In the genomic region with DNA sequence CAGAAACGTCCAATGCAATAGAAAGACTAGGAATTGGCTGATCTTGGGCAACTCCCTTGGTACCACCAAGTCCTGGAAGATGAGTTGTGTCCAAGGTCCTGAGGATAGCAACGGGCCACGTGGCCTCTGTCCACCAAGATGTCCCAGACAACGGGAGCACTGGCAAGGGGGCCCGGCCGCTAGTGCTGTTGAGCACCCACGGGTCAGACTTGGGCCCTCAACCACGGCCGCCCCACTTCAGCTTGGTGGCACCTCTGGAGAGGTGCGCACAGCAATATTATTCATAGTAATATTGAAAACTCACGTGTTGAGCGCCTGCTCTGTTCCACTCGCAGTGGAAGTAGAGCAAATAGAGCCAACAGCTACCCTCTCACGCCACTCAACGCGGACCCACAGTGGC, we compare ENCODE assay signal across 27 cellular contexts. TPM values are rescaled to one million over a fixed set of nuclear protein-coding genes. Genes with fewer than 3 reads are reported as not detected.
A peak's percentile ranks its signal among the peaks of the same experiment; 100 is the strongest.
DNase-seq lines count a peak whose midpoint lies in the region; ATAC-seq, FAIRE-seq and TF ChIP-seq lines count a peak whose summit lies in the region.
"Had no signal": no experiment of that assay in that cellular context is flagged by ENCODE, and none has a peak within 500 bp of the region (broad histone marks: within the 10 kb centered on the region; RNA-seq: fewer than 3 reads in every experiment).

No MANE protein-coding gene starts in this region.

- H3K36me3 ChIP-seq in osteoblast (ENCODE audit: insufficient read depth, low read length) (no peaks in the 10 kb centered on the region), tibial artery (peaks cover 0 to 6% (median 3%) of the 10 kb centered on the region in 3 donors)
- H3K36me3 ChIP-seq: Peyer's patch had no signal

- H3K4me3 ChIP-seq in osteoblast (ENCODE audit: insufficient read depth, low read length), result no peak overlapping the region
- no peak overlapping the region for H3K4me3 ChIP-seq in tibial artery
- H3K4me3 ChIP-seq: GM23338, HAP-1, Peyer's patch had no signal

- no peak overlapping the region for H2AFZ ChIP-seq in osteoblast (ENCODE audit: low read length)
- H2AFZ ChIP-seq: GM23338 had no signal

- CTCF ChIA-PET in activated B cell treated with CpG ODN at 0.5 μM for 24 hours (lab: Charles Lee), result no interaction called here

- H3K27me3 ChIP-seq in osteoblast (ENCODE audit: insufficient read depth, low read length) (no peaks in the 10 kb centered on the region), tibial artery (no peaks in the 10 kb centered on the region)
- H3K27me3 ChIP-seq: Peyer's patch had no signal

- H3K27ac Mint-ChIP-seq in activated B cell treated with CpG ODN at 0.5 μM for 24 hours, result peak overlapping the region; percentile 98
- H3K27ac Mint-ChIP-seq: GM23338 had no signal

- no peaks in the 10 kb centered on the region for H3K9me3 Mint-ChIP-seq in activated B cell treated with CpG ODN at 0.5 μM for 24 hours
- H3K9me3 Mint-ChIP-seq: GM23338 had no signal

- TF ChIP-seq CTCF in activated B cell treated with CpG ODN at 0.5 μM for 24 hours (IDR thresholded peaks at IDR 0.05) (no peak), osteoblast (IDR thresholded peaks at IDR 0.05; ENCODE audit: extremely low read depth, low read depth, low read length) (no peak), tibial artery (IDR thresholded peaks at IDR 0.05) (no peak)

- H3K9me3 ChIP-seq in osteoblast (ENCODE audit: low read depth, low read length) (no peaks in the 10 kb centered on the region), tibial artery (no peaks in the 10 kb centered on the region)
- H3K9me3 ChIP-seq: HAP-1, Peyer's patch had no signal

- FAIRE-seq in H54 (lab: Jason Lieb, UNC), result no peak
- FAIRE-seq: D721Med, GM18507 had no signal

- H3K4me1 ChIP-seq in osteoblast (ENCODE audit: insufficient read depth, low read length) (no peaks in the 10 kb centered on the region), tibial artery (no peaks in the 10 kb centered on the region)
- H3K4me1 ChIP-seq: HAP-1 had no signal

- H3K4me2 ChIP-seq in osteoblast (ENCODE audit: insufficient read depth, low read length), result no peak overlapping the region
- H3K4me2 ChIP-seq: GM23338 had no signal

- H3K27me3 Mint-ChIP-seq in activated B cell treated with CpG ODN at 0.5 μM for 24 hours, result no peaks in the 10 kb centered on the region
- H3K27me3 Mint-ChIP-seq: CD4-positive, CD25-positive, alpha-beta regulatory T cell had no signal

- ATAC-seq in activated B cell treated with CpG ODN at 0.5 μM for 24 hours (ENCODE audit: low read depth) (no peak), HG03354 (IDR thresholded peaks at IDR 0.05; ENCODE audit: poor library complexity, severe bottlenecking, unreplicated experiment) (no peak), GM21723 (IDR thresholded peaks at IDR 0.05; ENCODE audit: unreplicated experiment) (no peak)
- ATAC-seq: GM23338 had no signal

- H4K20me1 ChIP-seq in osteoblast (ENCODE audit: insufficient read depth, low read length), result no peaks in the 10 kb centered on the region

- H3K4me3 Mint-ChIP-seq in activated B cell treated with CpG ODN at 0.5 μM for 24 hours, result no peak overlapping the region
- H3K4me3 Mint-ChIP-seq: CD4-positive, CD25-positive, alpha-beta regulatory T cell; GM23338 had no signal

- H3K4me1 Mint-ChIP-seq in activated B cell treated with CpG ODN at 0.5 μM for 24 hours, result peaks cover 55% of the 10 kb centered on the region
- H3K4me1 Mint-ChIP-seq: GM23338 had no signal

- POLR2A ChIA-PET in activated B cell treated with CpG ODN at 0.5 μM for 24 hours (lab: Charles Lee), result interaction anchor here (0.8 to 7.9 kb wide), 6 partner anchors 10 to 29 kb away, joined by 3 to 91 read pairs (median 5); a partner anchor contains a TSS

- H3K36me3 Mint-ChIP-seq in activated B cell treated with CpG ODN at 0.5 μM for 24 hours (ENCODE audit: low read depth), result peaks cover 44% of the 10 kb centered on the region

- no peak overlapping the region for H3K27ac ChIP-seq in osteoblast (ENCODE audit: low read depth, low read length)
- H3K27ac ChIP-seq in tibial artery, result no peak overlapping the region
- H3K27ac ChIP-seq: HL-60, Peyer's patch had no signal

- no peaks in the 10 kb centered on the region for H3K79me2 ChIP-seq in osteoblast (ENCODE audit: insufficient read depth, low read length)

- TF ChIP-seq POLR2A in H54 (IDR thresholded peaks at IDR 0.05; ENCODE audit: low read depth, low read length), result no peak

- intact Hi-C loops in activated B cell treated with CpG ODN at 0.5 μM for 24 hours (cut with micrococcal nuclease) (no loop called here), tibial artery (cut with DNase I; ENCODE audit: low total_unique reads) (no loop called here)

- peak; percentile 53 for DNase-seq in activated effector memory CD4-positive, alpha-beta T cell treated with anti-CD3 and anti-CD28 coated beads, Interleukin-2, amount 50 U/mL, for 16 hours
- no peak for DNase-seq in activated effector memory CD4-positive, alpha-beta T cell treated with Interleukin-2 at 50 U/mL for 16 hours
- DNase-seq in activated B cell treated with CpG ODN at 0.5 μM for 24 hours, result no peak
- DNase-seq in osteoblast (ENCODE audit: insufficient read length, low spot score, missing footprints), result peak; percentile 14
- DNase-seq in tibial artery, result peak; percentile 13 to 40
- no peak for DNase-seq in H54 (ENCODE audit: insufficient read length, low spot score)
- DNase-seq: 8988T; ACHN; CD4-positive, CD25-positive, alpha-beta regulatory T cell; DMS53; NCI-H1048; NCI-H1417; NCI-H1694; NCI-H2029 treated with DMSO at 0.1 percent for 48 hours; NCI-H2227 treated with DMSO at 0.1 percent for 48 hours; NCI-H510A; NCI-H69; OCI-M1; SHP77 treated with DMSO at 0.1 percent for 48 hours had no signal

RNA-seq across cellular contexts. Expression of a gene that starts 19.0 kb away (rescaled TPM):
- total RNA-seq in activated B cell treated with CpG ODN at 0.5 μM for 24 hours (113 and 150 TPM in 2 replicates), osteoblast (5.0 and 5.8 TPM in 2 replicates)

RNA-seq across cellular contexts. Expression of a gene that starts 20.0 kb away (rescaled TPM):
- total RNA-seq in activated B cell treated with CpG ODN at 0.5 μM for 24 hours (72.0 and 74.5 TPM in 2 replicates), osteoblast (46.7 and 73.7 TPM in 2 replicates)

RNA-seq across cellular contexts. Expression of a gene that starts 28.2 kb away (rescaled TPM):
- total RNA-seq in activated B cell treated with CpG ODN at 0.5 μM for 24 hours (99.7 and 122 TPM in 2 replicates), osteoblast (20.3 and 30.0 TPM in 2 replicates)

RNA-seq across cellular contexts. Expression of a gene that starts 58.2 kb away (rescaled TPM):
- total RNA-seq in activated B cell treated with CpG ODN at 0.5 μM for 24 hours (1.2 and 1.5 TPM in 2 replicates), osteoblast (1.2 and 1.8 TPM in 2 replicates)

Comparison
In these comparisons a context has a peak if more than half of its experiments do, and no peak if none do; other contexts are left out.
1. DNase-seq: peak in activated effector memory CD4-positive, alpha-beta T cell treated with anti-CD3 and anti-CD28 coated beads, Interleukin-2, amount 50 U/mL, for 16 hours (single experiment), osteoblast (single experiment) and tibial artery (2 of 2); none in activated effector memory CD4-positive, alpha-beta T cell treated with Interleukin-2 at 50 U/mL for 16 hours (single experiment), activated B cell treated with CpG ODN at 0.5 μM for 24 hours (single experiment) and H54 (single experiment).
2. RNA of a gene that starts 19.0 kb away (total RNA-seq): 113 to 150 TPM in activated B cell treated with CpG ODN at 0.5 μM for 24 hours; 5.0 to 5.8 TPM in osteoblast; every median in the first group is over 10 times any median in the second.